8 cellular contexts compared by ENCODE assay signal in genomic region chr17:64780096-64781012, GRCh38.
DNase-seq lines count a peak whose midpoint lies in the region; ATAC-seq lines count a peak whose summit lies in the region.

No MANE protein-coding gene starts in this region.

- peak overlapping the region; percentile 84 for H3K56ac ChIP-seq in mesendoderm (ENCODE audit: low read length)

- H2BK15ac ChIP-seq in mesendoderm (replicated peaks; ENCODE audit: low read depth), result no peak overlapping the region

- intact Hi-C loops in dendritic cell treated with granulocyte-macrophage colony-stimulating factor and Interleukin-4, amounts not matched to agents 40 ng/mL and 50 ng/mL, for 4 days (cut with micrococcal nuclease), result no loop called here

- no peak overlapping the region for H4K8ac ChIP-seq in mesendoderm (ENCODE audit: low read depth, low read length)

- H3K4me3 Mint-ChIP-seq in dendritic cell treated with granulocyte-macrophage colony-stimulating factor and Interleukin-4, amounts not matched to agents 40 ng/mL and 50 ng/mL, for 4 days, result peak overlapping the region; percentile 83

- no CpG with 5 or more reads among the region's 69 CpGs for WGBS in mesendoderm (ENCODE audit: extremely low coverage, insufficient coverage, low lambda C conversion rate)

- no peak overlapping the region for H2AK5ac ChIP-seq in mesendoderm (ENCODE audit: low read length)

- no peak overlapping the region for H3K23ac ChIP-seq in mesendoderm (ENCODE audit: low read length)

- no peaks in the 10 kb centered on the region for H3K9me3 Mint-ChIP-seq in dendritic cell treated with granulocyte-macrophage colony-stimulating factor and Interleukin-4, amounts not matched to agents 40 ng/mL and 50 ng/mL, for 4 days

- peak overlapping the region; percentile 36 for H3K4me3 ChIP-seq in mesendoderm (ENCODE audit: low read length)

- H3K4me1 Mint-ChIP-seq in dendritic cell treated with granulocyte-macrophage colony-stimulating factor and Interleukin-4, amounts not matched to agents 40 ng/mL and 50 ng/mL, for 4 days (ENCODE audit: low read depth), result peaks cover 68% of the 10 kb centered on the region

- no peaks in the 10 kb centered on the region for H3K27me3 Mint-ChIP-seq in dendritic cell treated with granulocyte-macrophage colony-stimulating factor and Interleukin-4, amounts not matched to agents 40 ng/mL and 50 ng/mL, for 4 days

- DNase-seq in AML-193 (lab: John Stamatoyannopoulos, UW) (peak; percentile 44 to 46), HUDEP-2 (lab: John Stamatoyannopoulos, UW; ENCODE audit: unreplicated experiment in 76 of 76) (peak in 48 of 76 experiments; percentile 2 to 65 (median 43)), mesendoderm (peak; percentile 93), MV-4-11 (lab: John Stamatoyannopoulos, UW) (no peak)
- peak; percentile 72 to 76 for DNase-seq in activated CD4-positive, alpha-beta T cell treated with anti-CD3 and anti-CD28 coated beads for 4 hours
- DNase-seq in stimulated activated CD8-positive, alpha-beta memory T cell treated with anti-CD3 and anti-CD28 coated beads, Interleukin-4, amount 100 ng/mL, for 4 hours (ENCODE audit: low read depth in 2 of 2, low spot score in 1 of 2), result peak; percentile 37 to 46

- H3K18ac ChIP-seq in mesendoderm (ENCODE audit: low read length), result peak overlapping the region; percentile 57

- no peak overlapping the region for H3K4ac ChIP-seq in mesendoderm (ENCODE audit: low read depth, low read length)

- H3K9ac ChIP-seq in mesendoderm (ENCODE audit: low read length), result peak overlapping the region; percentile 74

- H3K79me2 ChIP-seq in mesendoderm (ENCODE audit: control insufficient read depth, insufficient read depth, low read length), result no peaks in the 10 kb centered on the region

- peaks cover 93% of the 10 kb centered on the region for H3K36me3 Mint-ChIP-seq in dendritic cell treated with granulocyte-macrophage colony-stimulating factor and Interleukin-4, amounts not matched to agents 40 ng/mL and 50 ng/mL, for 4 days (ENCODE audit: low read depth)

- H3K27ac Mint-ChIP-seq in dendritic cell treated with granulocyte-macrophage colony-stimulating factor and Interleukin-4, amounts not matched to agents 40 ng/mL and 50 ng/mL, for 4 days, result peak overlapping the region; percentile 95

- no peak for ATAC-seq in HG03442 (IDR thresholded peaks at IDR 0.05; ENCODE audit: unreplicated experiment)

- H3K36me3 ChIP-seq in mesendoderm (ENCODE audit: control insufficient read depth, insufficient read depth, low read length), result no peaks in the 10 kb centered on the region

- H2BK120ac ChIP-seq in mesendoderm (ENCODE audit: low read depth, low read length), result no peak overlapping the region

- H4K5ac ChIP-seq in mesendoderm (ENCODE audit: low read length), result no peak overlapping the region

- no peaks in the 10 kb centered on the region for H3K79me1 ChIP-seq in mesendoderm (ENCODE audit: low read length)

- H3K27me3 ChIP-seq in mesendoderm (ENCODE audit: insufficient read depth, low read length, poor library complexity), result peaks cover 20% of the 10 kb centered on the region

- peak overlapping the region; percentile 87 for H3K4me2 ChIP-seq in mesendoderm (ENCODE audit: low read length)

- H2BK5ac ChIP-seq in mesendoderm (ENCODE audit: low read length), result no peak overlapping the region

- no peak overlapping the region for H3K27ac ChIP-seq in mesendoderm (ENCODE audit: low read depth, low read length)

- no peaks in the 10 kb centered on the region for H3K4me1 ChIP-seq in mesendoderm (ENCODE audit: control insufficient read depth, low read depth, low read length)
